Comparison of ENCODE assay signal across 14 cellular contexts in the genomic region with DNA sequence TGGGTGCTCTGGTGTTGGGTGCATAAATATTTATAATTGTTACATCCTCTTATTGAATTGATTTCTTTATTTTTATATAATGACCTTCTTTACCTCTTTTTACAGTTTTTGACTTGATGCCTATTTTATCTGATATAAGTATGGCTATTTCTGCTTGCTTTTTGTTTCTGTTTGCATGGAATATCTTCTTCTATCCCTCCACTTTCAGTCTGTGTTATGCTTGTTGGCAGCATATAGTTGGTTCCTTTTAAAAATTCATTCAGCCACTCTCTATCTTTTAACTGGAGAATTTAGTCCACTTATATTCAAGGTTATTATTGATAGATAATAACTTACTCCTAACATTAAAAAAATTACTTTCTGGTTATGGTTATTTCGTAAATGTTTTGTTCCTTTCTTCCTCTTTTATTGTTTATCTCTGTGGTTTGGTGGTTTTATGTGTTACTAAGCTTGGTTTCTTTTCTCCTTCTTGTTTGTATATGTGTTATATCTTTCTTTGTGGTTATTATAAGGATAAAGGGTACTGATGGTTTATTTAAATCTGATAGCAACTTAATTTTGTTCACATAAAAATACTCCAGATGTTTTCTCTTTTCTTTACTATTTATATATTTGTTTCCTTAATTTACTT.
DNase-seq lines count a peak whose midpoint lies in the region; ATAC-seq, FAIRE-seq and TF ChIP-seq lines count a peak whose summit lies in the region.
"Had no signal": no experiment of that assay in that cellular context is flagged by ENCODE, and none has a peak within 500 bp of the region (broad histone marks: within the 10 kb centered on the region; RNA-seq: fewer than 3 reads in every experiment).

No MANE protein-coding gene starts in this region.

- ATAC-seq in GM18508 (IDR thresholded peaks at IDR 0.05; ENCODE audit: insufficient read depth, unreplicated experiment) (peak; percentile 48), GM21529 (IDR thresholded peaks at IDR 0.05; ENCODE audit: unreplicated experiment) (peak; percentile 62), HG03135 (IDR thresholded peaks at IDR 0.05; ENCODE audit: unreplicated experiment) (peak; percentile 64), left ventricle myocardium superior (no peak)
- ATAC-seq: left cardiac atrium had no signal

- H3K27ac Mint-ChIP-seq in astrocyte (ENCODE audit: unreplicated experiment): no peak overlapping the region
- H3K27ac Mint-ChIP-seq: brain, type B pancreatic cell had no signal

- H2AFZ ChIP-seq in astrocyte (ENCODE audit: low read depth, low read length): no peak overlapping the region
- H2AFZ ChIP-seq: parathyroid adenoma had no signal

- intact Hi-C loops in left ventricle myocardium superior (cut with micrococcal nuclease) (no loop called here), ascending aorta (cut with DNase I) (no loop called here)

- H3K79me2 ChIP-seq in astrocyte (ENCODE audit: insufficient read depth, low read length): no peaks in the 10 kb centered on the region
- H3K79me2 ChIP-seq: parathyroid adenoma had no signal

- H3K36me3 Mint-ChIP-seq in astrocyte (ENCODE audit: low read depth, unreplicated experiment): peaks cover 3% of the 10 kb centered on the region
- H3K36me3 Mint-ChIP-seq: brain, type B pancreatic cell had no signal

- H3K4me3 Mint-ChIP-seq in astrocyte (ENCODE audit: unreplicated experiment): no peak overlapping the region
- H3K4me3 Mint-ChIP-seq: brain, type B pancreatic cell had no signal

- H3K27me3 Mint-ChIP-seq in astrocyte (ENCODE audit: low read depth, unreplicated experiment): no peaks in the 10 kb centered on the region
- H3K27me3 Mint-ChIP-seq: type B pancreatic cell had no signal

- H3K36me3 ChIP-seq in astrocyte (ENCODE audit: insufficient read depth, low read length) (no peaks in the 10 kb centered on the region), ascending aorta (no peaks in the 10 kb centered on the region)

- H3K4me2 ChIP-seq in astrocyte (ENCODE audit: low read length): no peak overlapping the region

- FAIRE-seq in astrocyte (lab: Jason Lieb, UNC): no peak

- no peak overlapping the region for H3K9ac ChIP-seq in astrocyte (ENCODE audit: low read length)
- H3K9ac ChIP-seq: parathyroid adenoma had no signal

- no peaks in the 10 kb centered on the region for H4K20me1 ChIP-seq in astrocyte (ENCODE audit: insufficient read depth, low read length)

- H3K9me3 ChIP-seq in astrocyte (ENCODE audit: insufficient read depth, low read depth, low read length) (no peaks in the 10 kb centered on the region), ascending aorta (peaks cover 0 to 14% of the 10 kb centered on the region in 2 donors)

- peaks cover 4% of the 10 kb centered on the region for H3K9me3 Mint-ChIP-seq in astrocyte (ENCODE audit: unreplicated experiment)

- H3K27ac ChIP-seq in astrocyte (ENCODE audit: low read depth, low read length) (no peak overlapping the region), ascending aorta (no peak overlapping the region)
- H3K27ac ChIP-seq: C4-2B, parathyroid adenoma had no signal

- H3K27me3 ChIP-seq in astrocyte (ENCODE audit: insufficient read depth, low read length) (no peaks in the 10 kb centered on the region), ascending aorta (no peaks in the 10 kb centered on the region)

- TF ChIP-seq CTCF in astrocyte (IDR thresholded peaks at IDR 0.05; ENCODE audit: insufficient read depth, low read depth, low read length): no peak
- TF ChIP-seq CTCF in ascending aorta (IDR thresholded peaks at IDR 0.05): no peak

- H3K4me3 ChIP-seq in astrocyte (ENCODE audit: insufficient read depth, low read depth, low read length) (no peak overlapping the region), ascending aorta (no peak overlapping the region)

- DNase-seq in astrocyte (ENCODE audit: low read depth): peak; percentile 22
- no peak for DNase-seq in left ventricle myocardium superior
- DNase-seq in ascending aorta (ENCODE audit: low spot score in 2 of 2): no peak
- no peak for DNase-seq in activated T-cell treated with anti-CD3 and anti-CD28 coated beads, Interleukin-2, amount 50 U/mL, for 1 hour
- no peak for DNase-seq in GM19240 (ENCODE audit: insufficient read length, low spot score)
- DNase-seq: left cardiac atrium, NCI-H2171 had no signal

- no peaks in the 10 kb centered on the region for H3K4me1 Mint-ChIP-seq in astrocyte (ENCODE audit: low read depth, unreplicated experiment)
- H3K4me1 Mint-ChIP-seq: brain had no signal

- H3K4me1 ChIP-seq in astrocyte (ENCODE audit: insufficient read depth, low read length): no peaks in the 10 kb centered on the region
- no peaks in the 10 kb centered on the region for H3K4me1 ChIP-seq in ascending aorta
- H3K4me1 ChIP-seq: parathyroid adenoma had no signal
